17 cellular contexts compared by ENCODE assay signal in genomic region chr13:33070713-33071112, GRCh38. TPM values are rescaled to one million over a fixed set of nuclear protein-coding genes. Genes with fewer than 3 reads are reported as not detected.
DNase-seq lines count a peak whose midpoint lies in the region; ATAC-seq and TF ChIP-seq lines count a peak whose summit lies in the region.
"Had no signal": no experiment of that assay in that cellular context is flagged by ENCODE, and none has a peak within 500 bp of the region (broad histone marks: within the 10 kb centered on the region; RNA-seq: fewer than 3 reads in every experiment).

No MANE protein-coding gene starts in this region.

- no TSS peak for BruUV-seq in PC-3 (replicated peaks; lab: Mats Ljungman, UMichigan)

- H3K4me1 Mint-ChIP-seq in activated CD4-positive, alpha-beta T cell treated with anti-CD3 and anti-CD28 coated beads, Interleukin-2, amount 10 ng/mL, durations not matched to agents 24 days and 14 days, result peaks cover 21% of the 10 kb centered on the region
- peaks cover 19% of the 10 kb centered on the region for H3K4me1 Mint-ChIP-seq in activated T-helper 2 cell treated with anti-CD3 and anti-CD28 coated beads, Interferon-gamma antibody, Interleukin-2, Interleukin-4, amounts not matched to agents 10 μg/mL and 5 μg/mL and 100 μg/mL, durations not matched to agents 14 hours and 24 hours and 36 hours (ENCODE audit: low read depth)

- TF ChIP-seq CTCF in PC-3 (conservative IDR thresholded peaks at IDR 0.05; ENCODE audit: low read depth, low read length) (no peak), choroid plexus epithelial cell (conservative IDR thresholded peaks at IDR 0.05; ENCODE audit: low read depth, low read length) (no peak)

- no peak overlapping the region for H3K4me3 ChIP-seq in PC-3 (ENCODE audit: low read length)
- no peak overlapping the region for H3K4me3 ChIP-seq in choroid plexus epithelial cell (ENCODE audit: low read depth, low read length)
- H3K4me3 ChIP-seq: K562 had no signal

- no peaks in the 10 kb centered on the region for H3K36me3 ChIP-seq in PC-3 (ENCODE audit: low read depth, low read length)

- POLR2A ChIA-PET in PC-3 (lab: Charles Lee; ENCODE audit: unreplicated experiment), result no interaction called here

- H3K9me3 Mint-ChIP-seq in activated CD4-positive, alpha-beta T cell treated with anti-CD3 and anti-CD28 coated beads, Interleukin-2, amount 10 ng/mL, durations not matched to agents 24 days and 14 days, result peaks cover 3% of the 10 kb centered on the region
- H3K9me3 Mint-ChIP-seq in activated T-helper 2 cell treated with anti-CD3 and anti-CD28 coated beads, Interferon-gamma antibody, Interleukin-2, Interleukin-4, amounts not matched to agents 10 μg/mL and 5 μg/mL and 100 μg/mL, durations not matched to agents 14 hours and 24 hours and 36 hours, result no peaks in the 10 kb centered on the region

- peak overlapping the region; percentile 84 for H3K27ac Mint-ChIP-seq in activated CD4-positive, alpha-beta T cell treated with anti-CD3 and anti-CD28 coated beads, Interleukin-2, amount 10 ng/mL, durations not matched to agents 24 days and 14 days
- H3K27ac Mint-ChIP-seq in activated T-helper 2 cell treated with anti-CD3 and anti-CD28 coated beads, Interferon-gamma antibody, Interleukin-2, Interleukin-4, amounts not matched to agents 10 μg/mL and 5 μg/mL and 100 μg/mL, durations not matched to agents 14 hours and 24 hours and 36 hours, result no peak overlapping the region

- H3K4me1 ChIP-seq in PC-3 (ENCODE audit: insufficient read depth, low read length), result peaks cover 12% of the 10 kb centered on the region

- DNase-seq in activated CD4-positive, alpha-beta T cell treated with anti-CD3 and anti-CD28 coated beads, Interleukin-2, amount 10 ng/mL, durations not matched to agents 24 days and 14 days, result no peak
- no peak for DNase-seq in activated CD4-positive, alpha-beta T cell treated with anti-CD3 and anti-CD28 coated beads, Interleukin-2, amount 50 U/mL, for 4 hours
- DNase-seq in PC-3 (peak; percentile 64), choroid plexus epithelial cell (ENCODE audit: low read depth) (peak; percentile 13), renal cortical epithelial cell (ENCODE audit: low read depth) (peak; percentile 11), HT-29 (ENCODE audit: low spot score) (no peak), COR-L47 (lab: John Stamatoyannopoulos, UW) (no peak)
- no peak for DNase-seq in activated T-helper 2 cell treated with anti-CD3 and anti-CD28 coated beads, Interferon-gamma antibody, Interleukin-2, Interleukin-4, amounts not matched to agents 10 μg/mL and 5 μg/mL and 100 μg/mL, durations not matched to agents 14 hours and 24 hours and 36 hours (ENCODE audit: low spot score)
- DNase-seq: EL, NCI-H1436 treated with DMSO at 0.1 percent for 48 hours, NCI-H2029 treated with DMSO at 0.1 percent for 48 hours, NCI-H510A treated with DMSO at 0.1 percent for 48 hours, SIG-M5 had no signal

- H3K4me2 ChIP-seq in PC-3 (ENCODE audit: low read length), result peak overlapping the region; percentile 44

- H3K27me3 Mint-ChIP-seq in activated CD4-positive, alpha-beta T cell treated with anti-CD3 and anti-CD28 coated beads, Interleukin-2, amount 10 ng/mL, durations not matched to agents 24 days and 14 days, result peaks cover 2% of the 10 kb centered on the region
- H3K27me3 Mint-ChIP-seq in activated T-helper 2 cell treated with anti-CD3 and anti-CD28 coated beads, Interferon-gamma antibody, Interleukin-2, Interleukin-4, amounts not matched to agents 10 μg/mL and 5 μg/mL and 100 μg/mL, durations not matched to agents 14 hours and 24 hours and 36 hours (ENCODE audit: low read depth), result no peaks in the 10 kb centered on the region

- no peaks in the 10 kb centered on the region for H3K79me2 ChIP-seq in PC-3 (ENCODE audit: low read length)

- CTCF ChIA-PET in PC-3 (lab: Charles Lee), result no interaction called here

- no peaks in the 10 kb centered on the region for H3K9me2 ChIP-seq in PC-3 (replicated peaks; ENCODE audit: low read length)

- H3K27me3 ChIP-seq in PC-3 (ENCODE audit: low read length), result no peaks in the 10 kb centered on the region

- intact Hi-C loops in activated CD4-positive, alpha-beta T cell treated with anti-CD3 and anti-CD28 coated beads, Interleukin-2, amount 10 ng/mL, durations not matched to agents 24 days and 14 days (cut with micrococcal nuclease), result loop anchor here (5.0 kb wide), 1 partner anchor 117 kb away; no protein-coding TSS in a partner anchor
- intact Hi-C loops in PC-3 (cut with micrococcal nuclease), result no loop called here
- intact Hi-C loops in activated T-helper 2 cell treated with anti-CD3 and anti-CD28 coated beads, Interferon-gamma antibody, Interleukin-2, Interleukin-4, amounts not matched to agents 10 μg/mL and 5 μg/mL and 100 μg/mL, durations not matched to agents 14 hours and 24 hours and 36 hours (cut with micrococcal nuclease), result loop anchor here (5.0 kb wide), 1 partner anchor 472 kb away; no protein-coding TSS in a partner anchor

- peak; percentile 88 for ATAC-seq in PC-3
- ATAC-seq: HCT116, K562, Panc1 had no signal

- H3K4me3 Mint-ChIP-seq in activated CD4-positive, alpha-beta T cell treated with anti-CD3 and anti-CD28 coated beads, Interleukin-2, amount 10 ng/mL, durations not matched to agents 24 days and 14 days, result no peak overlapping the region
- H3K4me3 Mint-ChIP-seq in activated T-helper 2 cell treated with anti-CD3 and anti-CD28 coated beads, Interferon-gamma antibody, Interleukin-2, Interleukin-4, amounts not matched to agents 10 μg/mL and 5 μg/mL and 100 μg/mL, durations not matched to agents 14 hours and 24 hours and 36 hours (ENCODE audit: low read depth), result no peak overlapping the region

- H2AFZ ChIP-seq in PC-3 (ENCODE audit: low read length), result no peak overlapping the region

- H3K9ac ChIP-seq in PC-3 (ENCODE audit: low read length), result no peak overlapping the region

- H3K27ac ChIP-seq in PC-3 (ENCODE audit: low read length), result 0 out of 2 replicates have a peak overlapping the region, but pooled peaks have one; percentile 23

- H3F3A ChIP-seq in PC-3 (ENCODE audit: low read length, unreplicated experiment), result no peaks in the 10 kb centered on the region

- no peaks in the 10 kb centered on the region for H4K20me1 ChIP-seq in PC-3 (ENCODE audit: low read length)

- H3K36me3 Mint-ChIP-seq in activated CD4-positive, alpha-beta T cell treated with anti-CD3 and anti-CD28 coated beads, Interleukin-2, amount 10 ng/mL, durations not matched to agents 24 days and 14 days (ENCODE audit: low read depth), result peaks cover 3% of the 10 kb centered on the region
- no peaks in the 10 kb centered on the region for H3K36me3 Mint-ChIP-seq in activated T-helper 2 cell treated with anti-CD3 and anti-CD28 coated beads, Interferon-gamma antibody, Interleukin-2, Interleukin-4, amounts not matched to agents 10 μg/mL and 5 μg/mL and 100 μg/mL, durations not matched to agents 14 hours and 24 hours and 36 hours (ENCODE audit: low read depth)

- H3K9me3 ChIP-seq in PC-3 (ENCODE audit: low read length), result no peaks in the 10 kb centered on the region

RNA-seq across cellular contexts. Expression of gene KL, which starts 54.5 kb away (rescaled TPM):
- total RNA-seq in activated CD4-positive, alpha-beta T cell treated with anti-CD3 and anti-CD28 coated beads, Interleukin-2, amount 10 ng/mL, durations not matched to agents 24 days and 14 days, result 0.59 and 0.75 TPM in 2 replicates
- 0.07 TPM in 1 of 2 replicates, not detected in the other for total RNA-seq in PC-3 (2014; rRNA removed)
- 11.9 and 12.7 TPM in 2 replicates for total RNA-seq in renal cortical epithelial cell
- not detected in 2 replicates for total RNA-seq in HT-29 (2014; rRNA removed; shearing (Covaris generic))
- total RNA-seq in activated T-helper 2 cell treated with anti-CD3 and anti-CD28 coated beads, Interferon-gamma antibody, Interleukin-2, Interleukin-4, amounts not matched to agents 10 μg/mL and 5 μg/mL and 100 μg/mL, durations not matched to agents 14 hours and 24 hours and 36 hours, result 0.14 TPM in 2 replicates
- total RNA-seq: A172, K562 had no signal

Comparison
In these comparisons a context has a peak if more than half of its experiments do, and no peak if none do; other contexts are left out.
1. DNase-seq: peak in PC-3 (single experiment), choroid plexus epithelial cell (single experiment) and renal cortical epithelial cell (single experiment); none in activated CD4-positive, alpha-beta T cell treated with anti-CD3 and anti-CD28 coated beads, Interleukin-2, amount 10 ng/mL, durations not matched to agents 24 days and 14 days (single experiment), activated CD4-positive, alpha-beta T cell treated with anti-CD3 and anti-CD28 coated beads, Interleukin-2, amount 50 U/mL, for 4 hours (0 of 2), HT-29 (single experiment), activated T-helper 2 cell treated with anti-CD3 and anti-CD28 coated beads, Interferon-gamma antibody, Interleukin-2, Interleukin-4, amounts not matched to agents 10 μg/mL and 5 μg/mL and 100 μg/mL, durations not matched to agents 14 hours and 24 hours and 36 hours (single experiment) and COR-L47 (single experiment).